ENCODE assay signal across 13 cellular contexts in genomic region chr14:90491868-90492560, GRCh38.
DNase-seq lines count a peak whose midpoint lies in the region; ATAC-seq and TF ChIP-seq lines count a peak whose summit lies in the region.
"Had no signal": no experiment of that assay in that cellular context is flagged by ENCODE, and none has a peak within 500 bp of the region (broad histone marks: within the 10 kb centered on the region; RNA-seq: fewer than 3 reads in every experiment).

No MANE protein-coding gene starts in this region.

- H4K20me1 ChIP-seq in GM23338 (replicated peaks; ENCODE audit: insufficient read depth) (no peaks in the 10 kb centered on the region), neural progenitor cell (ENCODE audit: low read depth) (no peaks in the 10 kb centered on the region)

- H3K9me3 Mint-ChIP-seq in GM23338 (no peaks in the 10 kb centered on the region), endodermal cell (no peaks in the 10 kb centered on the region), neural progenitor cell (peaks cover 3% of the 10 kb centered on the region)
- H3K9me3 Mint-ChIP-seq in stimulated activated naive CD8-positive, alpha-beta T cell treated with anti-CD3 and anti-CD28 coated beads, Interleukin-15, amount 100 ng/mL, for 72 hours: no peaks in the 10 kb centered on the region
- H3K9me3 Mint-ChIP-seq: activated naive CD4-positive, alpha-beta T cell treated with anti-CD3 and anti-CD28 coated beads, Interleukin-2, amount 50 U/mL, for 24 hours had no signal

- H3K9ac ChIP-seq in endodermal cell (ENCODE audit: extremely low read depth, low read length, poor library complexity, severe bottlenecking) (no peak overlapping the region), neural progenitor cell (no peak overlapping the region)

- 0 out of 2 replicates have a peak, but pooled peaks cover 8% of the 10 kb centered on the region for H3K9me2 ChIP-seq in GM23338 (ENCODE audit: insufficient read depth)

- H3K4me3 Mint-ChIP-seq in GM23338 (no peak overlapping the region), endodermal cell (no peak overlapping the region), neural progenitor cell (peak overlapping the region; percentile 77)
- H3K4me3 Mint-ChIP-seq in stimulated activated naive CD8-positive, alpha-beta T cell treated with anti-CD3 and anti-CD28 coated beads, Interleukin-15, amount 100 ng/mL, for 72 hours: no peak overlapping the region
- H3K4me3 Mint-ChIP-seq: activated naive CD4-positive, alpha-beta T cell treated with anti-CD3 and anti-CD28 coated beads, Interleukin-2, amount 50 U/mL, for 24 hours had no signal

- H3K27me3 ChIP-seq in GM23338 (ENCODE audit: insufficient read depth) (no peaks in the 10 kb centered on the region), endodermal cell (ENCODE audit: control insufficient read depth, insufficient read depth, low read length, poor library complexity, severe bottlenecking) (no peaks in the 10 kb centered on the region), neural progenitor cell (no peaks in the 10 kb centered on the region)
- H3K27me3 ChIP-seq: upper lobe of right lung had no signal

- H3K27ac Mint-ChIP-seq in GM23338 (peak overlapping the region; percentile 20; the same call in 1 of the 2 replicates), endodermal cell (no peak overlapping the region), neural progenitor cell (peak overlapping the region; percentile 99)
- no peak overlapping the region for H3K27ac Mint-ChIP-seq in stimulated activated naive CD8-positive, alpha-beta T cell treated with anti-CD3 and anti-CD28 coated beads, Interleukin-15, amount 100 ng/mL, for 72 hours
- H3K27ac Mint-ChIP-seq: activated naive CD4-positive, alpha-beta T cell treated with anti-CD3 and anti-CD28 coated beads, Interleukin-2, amount 50 U/mL, for 24 hours had no signal

- ATAC-seq in GM23338: peak; percentile 21
- no peak for ATAC-seq in HG03378 (IDR thresholded peaks at IDR 0.05; ENCODE audit: unreplicated experiment)
- ATAC-seq in stimulated activated naive CD8-positive, alpha-beta T cell treated with anti-CD3 and anti-CD28 coated beads, Interleukin-15, amount 100 ng/mL, for 72 hours: no peak
- ATAC-seq: upper lobe of right lung had no signal

- TF ChIP-seq CTCF in GM23338 (conservative IDR thresholded peaks at IDR 0.05; ENCODE audit: low read depth in 2 of 2) (no peak), endodermal cell (conservative IDR thresholded peaks at IDR 0.05) (no peak), neural progenitor cell (IDR thresholded peaks at IDR 0.05) (no peak)

- no peaks in the 10 kb centered on the region for H3F3A ChIP-seq in GM23338 (replicated peaks; ENCODE audit: low read depth)
- no peaks in the 10 kb centered on the region for H3F3A ChIP-seq in neural progenitor cell (ENCODE audit: low read depth)

- H3K79me2 ChIP-seq in GM23338 (replicated peaks; ENCODE audit: insufficient read depth) (no peaks in the 10 kb centered on the region), neural progenitor cell (ENCODE audit: low read depth) (no peaks in the 10 kb centered on the region)

- H3K4me1 Mint-ChIP-seq in GM23338 (peaks cover 16% of the 10 kb centered on the region), endodermal cell (peaks cover 3% of the 10 kb centered on the region), neural progenitor cell (peaks cover 51% of the 10 kb centered on the region)
- no peaks in the 10 kb centered on the region for H3K4me1 Mint-ChIP-seq in stimulated activated naive CD8-positive, alpha-beta T cell treated with anti-CD3 and anti-CD28 coated beads, Interleukin-15, amount 100 ng/mL, for 72 hours
- H3K4me1 Mint-ChIP-seq: activated naive CD4-positive, alpha-beta T cell treated with anti-CD3 and anti-CD28 coated beads, Interleukin-2, amount 50 U/mL, for 24 hours had no signal

- H3K27ac ChIP-seq in GM23338 (ENCODE audit: low read depth) (no peak overlapping the region), endodermal cell (ENCODE audit: low read depth, low read length) (peak overlapping the region; percentile 64), neural progenitor cell (no peak overlapping the region)
- H3K27ac ChIP-seq: lower lobe of right lung, upper lobe of right lung had no signal

- WGBS in endodermal cell (ENCODE audit: insufficient coverage in 1 of 2, insufficient read length in 1 of 2), 2 experiments: 77 to 80% methylated on average over 8 to 11 of the region's 12 CpGs

- no peak overlapping the region for H3K4me3 ChIP-seq in GM23338
- no peak overlapping the region for H3K4me3 ChIP-seq in endodermal cell (ENCODE audit: low read length)
- no peak overlapping the region for H3K4me3 ChIP-seq in neural progenitor cell
- H3K4me3 ChIP-seq: lower lobe of right lung, upper lobe of right lung had no signal

- DNase-seq in AG08395 (ENCODE audit: low spot score): peak; percentile 1
- DNase-seq in GM23338 (ENCODE audit: low spot score): no peak
- no peak for DNase-seq in endodermal cell
- DNase-seq in neural progenitor cell (ENCODE audit: low spot score): no peak
- DNase-seq in DMS79 (lab: John Stamatoyannopoulos, UW): no peak
- no peak for DNase-seq in NCI-H2029 (lab: John Stamatoyannopoulos, UW)
- no peak for DNase-seq in stimulated activated naive CD8-positive, alpha-beta T cell treated with anti-CD3 and anti-CD28 coated beads, Interleukin-15, amount 100 ng/mL, for 72 hours
- DNase-seq: lower lobe of right lung, NCI-H1105, NCI-H526, upper lobe of right lung had no signal

- H3K27me3 Mint-ChIP-seq in GM23338 (ENCODE audit: insufficient read depth, low read depth, poor library complexity): peaks cover 22% of the 10 kb centered on the region
- H3K27me3 Mint-ChIP-seq in endodermal cell (ENCODE audit: insufficient read depth): peaks cover 3% of the 10 kb centered on the region
- peaks cover 19% of the 10 kb centered on the region for H3K27me3 Mint-ChIP-seq in neural progenitor cell (ENCODE audit: insufficient read depth, low read depth)
- no peaks in the 10 kb centered on the region for H3K27me3 Mint-ChIP-seq in stimulated activated naive CD8-positive, alpha-beta T cell treated with anti-CD3 and anti-CD28 coated beads, Interleukin-15, amount 100 ng/mL, for 72 hours
- H3K27me3 Mint-ChIP-seq: activated naive CD4-positive, alpha-beta T cell treated with anti-CD3 and anti-CD28 coated beads, Interleukin-2, amount 50 U/mL, for 24 hours had no signal

- H3K36me3 ChIP-seq in GM23338 (ENCODE audit: insufficient read depth) (no peaks in the 10 kb centered on the region), endodermal cell (ENCODE audit: control insufficient read depth, insufficient read depth, low read length) (no peaks in the 10 kb centered on the region), neural progenitor cell (no peaks in the 10 kb centered on the region)
- H3K36me3 ChIP-seq: lower lobe of right lung, upper lobe of right lung had no signal

- peak overlapping the region; percentile 69 for H2AFZ ChIP-seq in GM23338
- H2AFZ ChIP-seq in neural progenitor cell (replicated peaks): no peak overlapping the region

- peaks cover 11% of the 10 kb centered on the region for H3K4me1 ChIP-seq in GM23338 (ENCODE audit: insufficient read depth)
- H3K4me1 ChIP-seq in endodermal cell (ENCODE audit: control insufficient read depth, insufficient read depth, low read length): no peaks in the 10 kb centered on the region
- H3K4me1 ChIP-seq in neural progenitor cell: peaks cover 8% of the 10 kb centered on the region

- H3K4me2 ChIP-seq in GM23338 (no peak overlapping the region; the same call in 1 of the 2 replicates), neural progenitor cell (no peak overlapping the region)

- H3K36me3 Mint-ChIP-seq in GM23338 (ENCODE audit: low read depth) (no peaks in the 10 kb centered on the region; the same call in 2 of the 3 replicates), endodermal cell (ENCODE audit: low read depth) (no peaks in the 10 kb centered on the region), neural progenitor cell (no peaks in the 10 kb centered on the region)
- H3K36me3 Mint-ChIP-seq: activated naive CD4-positive, alpha-beta T cell treated with anti-CD3 and anti-CD28 coated beads, Interleukin-2, amount 50 U/mL, for 24 hours had no signal

- H3K9me3 ChIP-seq in endodermal cell (ENCODE audit: control insufficient read depth, low read length) (no peaks in the 10 kb centered on the region), neural progenitor cell (ENCODE audit: low read depth) (no peaks in the 10 kb centered on the region)
- H3K9me3 ChIP-seq: lower lobe of right lung, upper lobe of right lung had no signal

TF ChIP-seq in GM23338, 12 proteins besides CTCF, POLR2A, EP300 and RAD21 (continues in another document):
- TF ChIP-seq STAT1 (IDR thresholded peaks at IDR 0.05; ENCODE audit: unreplicated experiment): no peak
- no peak for TF ChIP-seq EZH2phosphoT487 (IDR thresholded peaks at IDR 0.05; ENCODE audit: unreplicated experiment)
- TF ChIP-seq NANOG (IDR thresholded peaks at IDR 0.05; ENCODE audit: borderline replicate concordance): no peak
- no peak for TF ChIP-seq POLR2AphosphoS5 (IDR thresholded peaks at IDR 0.05; ENCODE audit: low read depth)
- no peak for TF ChIP-seq ZNF331 (CRISPR knock-in tag; IDR thresholded peaks at IDR 0.05; ENCODE audit: low read depth)
- TF ChIP-seq ZNF114 (CRISPR knock-in tag; IDR thresholded peaks at IDR 0.05): no peak
- no peak for TF ChIP-seq REST (IDR thresholded peaks at IDR 0.05; ENCODE audit: unreplicated experiment)
- no peak for TF ChIP-seq JUNB (IDR thresholded peaks at IDR 0.05; ENCODE audit: unreplicated experiment)

Comparison
In these comparisons a context has a peak if more than half of its experiments do, and no peak if none do; other contexts are left out.
1. H3K27ac Mint-ChIP-seq: peak in GM23338 (single experiment) and neural progenitor cell (single experiment); none in endodermal cell (single experiment) and stimulated activated naive CD8-positive, alpha-beta T cell treated with anti-CD3 and anti-CD28 coated beads, Interleukin-15, amount 100 ng/mL, for 72 hours (0 of 2).